In genomic region chr12:122423258-122424165, GRCh38 we compare ENCODE assay signal across 7 cellular contexts. TPM values are rescaled to one million over a fixed set of nuclear protein-coding genes. Genes with fewer than 3 reads are reported as not detected.
A peak's percentile ranks its signal among the peaks of the same experiment; 100 is the strongest.
DNase-seq lines count a peak whose midpoint lies in the region; ATAC-seq and TF ChIP-seq lines count a peak whose summit lies in the region.

No MANE protein-coding gene starts in this region.

- H3K27me3 Mint-ChIP-seq in WTC11 (ENCODE audit: low read depth): peaks cover 5% of the 10 kb centered on the region

- no peaks in the 10 kb centered on the region for H3K79me2 ChIP-seq in Karpas-422 (ENCODE audit: low read length)

- peak overlapping the region; percentile 90; the same call in 1 of the 2 replicates for H2AFZ ChIP-seq in Karpas-422 (ENCODE audit: low read length)

- H3K4me3 ChIP-seq in Karpas-422 (ENCODE audit: low read length): peak overlapping the region; percentile 49
- H3K4me3 ChIP-seq in foreskin fibroblast (ENCODE audit: low read depth in 1 of 2, low read length in 2 of 2): peak overlapping the region; percentile 60 to 73

- ATAC-seq in WTC11 (peak; percentile 48), GM18520 (IDR thresholded peaks at IDR 0.05; ENCODE audit: unreplicated experiment) (no peak), GM19023 (IDR thresholded peaks at IDR 0.05; ENCODE audit: unreplicated experiment) (no peak)

- peak overlapping the region; percentile 55 for H3K9ac ChIP-seq in Karpas-422 (ENCODE audit: low read length)

- H3K27ac ChIP-seq in Karpas-422 (ENCODE audit: low read length): no peak overlapping the region

- no peaks in the 10 kb centered on the region for H3K9me3 Mint-ChIP-seq in WTC11

- TF ChIP-seq CTCF in WTC11 (IDR thresholded peaks at IDR 0.05) (no peak), foreskin fibroblast (IDR thresholded peaks at IDR 0.05; ENCODE audit: low read depth, low read length) (no peak)

- H3K27me3 ChIP-seq in Karpas-422 (ENCODE audit: low read length): no peaks in the 10 kb centered on the region

- CTCF ChIA-PET in WTC11 (lab: Charles Lee): interaction anchor here (0.6 to 4.3 kb wide), 4 partner anchors 24 to 394 kb away, joined by 3 to 31 read pairs (median 6); no protein-coding TSS in a partner anchor

- POLR2A ChIA-PET in WTC11 (lab: Charles Lee): interaction anchor here (0.5 to 2.7 kb wide), 3 partner anchors 24 to 372 kb away, joined by 4 to 10 read pairs (median 5); partner anchors contain the start of gene ZCCHC8

- H3K4me3 Mint-ChIP-seq in WTC11: peak overlapping the region; percentile 86

- no peaks in the 10 kb centered on the region for H4K20me1 ChIP-seq in Karpas-422 (ENCODE audit: insufficient read depth, low read depth, low read length)

- peak overlapping the region; percentile 89 for H3K4me2 ChIP-seq in Karpas-422 (ENCODE audit: low read depth, low read length, poor library complexity, severe bottlenecking)

- H3K36me3 ChIP-seq in Karpas-422 (ENCODE audit: insufficient read depth, low read length): no peaks in the 10 kb centered on the region

- peaks cover 16% of the 10 kb centered on the region for H3K4me1 Mint-ChIP-seq in WTC11

- H3K27ac Mint-ChIP-seq in WTC11: peak overlapping the region; percentile 94

- no peaks in the 10 kb centered on the region for H3K36me3 Mint-ChIP-seq in WTC11

- DNase-seq in EH (ENCODE audit: low read depth) (peak; percentile 35), Karpas-422 (peak; percentile 73), WTC11 (ENCODE audit: low spot score) (peak; percentile 45), foreskin fibroblast (peak in 1 of 2 donors; percentile 43), nucleus accumbens (lab: John Stamatoyannopoulos, UW) (peak in 46 of 56 donors; percentile 8 to 69 (median 38))

- H3K4me1 ChIP-seq in Karpas-422 (ENCODE audit: low read length): peaks cover 30% of the 10 kb centered on the region

- no peaks in the 10 kb centered on the region for H3K9me3 ChIP-seq in Karpas-422 (ENCODE audit: low read length)

- H3K9me2 ChIP-seq in Karpas-422 (replicated peaks; ENCODE audit: insufficient read depth, low read length): no peaks in the 10 kb centered on the region

TF ChIP-seq in WTC11, 78 proteins besides CTCF, POLR2A, EP300 and RAD21:
- TF ChIP-seq ELF4 (CRISPR knock-in tag; IDR thresholded peaks at IDR 0.05; ENCODE audit: low read depth) (no peak), HMGA2 (CRISPR knock-in tag; IDR thresholded peaks at IDR 0.05) (no peak), MLX (CRISPR knock-in tag; IDR thresholded peaks at IDR 0.05) (no peak), TEAD1 (CRISPR knock-in tag; IDR thresholded peaks at IDR 0.05) (0 out of 2 replicates have a peak, but pooled peaks have one; percentile 28), ZNF396 (CRISPR knock-in tag; IDR thresholded peaks at IDR 0.05; ENCODE audit: borderline replicate concordance) (no peak)

RNA-seq across cellular contexts. Expression of gene CLIP1, which starts 1.0 kb away (rescaled TPM):
- 16.0 and 18.0 TPM in 2 replicates for total RNA-seq in Karpas-422 (2014; rRNA removed; shearing (Covaris generic); ENCODE audit: low replicate concordance)
- total RNA-seq in WTC11 (2021): 21.3 to 24.9 TPM (median 21.5 TPM) in 3 replicates
